9 cellular contexts compared by ENCODE assay signal in genomic region chr17:65531508-65532431, GRCh38. TPM values are rescaled to one million over a fixed set of nuclear protein-coding genes. Genes with fewer than 3 reads are reported as not detected.
DNase-seq lines count a peak whose midpoint lies in the region; ATAC-seq, FAIRE-seq and TF ChIP-seq lines count a peak whose summit lies in the region.
"Had no signal": no experiment of that assay in that cellular context is flagged by ENCODE, and none has a peak within 500 bp of the region (broad histone marks: within the 10 kb centered on the region; RNA-seq: fewer than 3 reads in every experiment).

No MANE protein-coding gene starts in this region.

- no peaks in the 10 kb centered on the region for H3K9me3 Mint-ChIP-seq in HFFc6
- no peaks in the 10 kb centered on the region for H3K9me3 Mint-ChIP-seq in astrocyte (ENCODE audit: unreplicated experiment)

- no peak for TF ChIP-seq POLR2A in suprapubic skin (IDR thresholded peaks at IDR 0.05)
- TF ChIP-seq POLR2A in GM18505 (IDR thresholded peaks at IDR 0.05; ENCODE audit: borderline replicate concordance, extremely low read depth, insufficient read depth, insufficient read length): no peak

- intact Hi-C loops in kidney (cut with DNase I): no loop called here

- no peak overlapping the region for H3K4me3 ChIP-seq in astrocyte (ENCODE audit: insufficient read depth, low read depth, low read length)
- H3K4me3 ChIP-seq in kidney (ENCODE audit: low read length in 2 of 2): peak overlapping the region in 1 of 2 donors; percentile 12
- no peak overlapping the region for H3K4me3 ChIP-seq in suprapubic skin
- H3K4me3 ChIP-seq in WERI-Rb-1 (ENCODE audit: low read depth, low read length): no peak overlapping the region

- H3K4me1 ChIP-seq in astrocyte (ENCODE audit: insufficient read depth, low read length) (peaks cover 12% of the 10 kb centered on the region), kidney (ENCODE audit: control insufficient read depth in 1 of 2, insufficient read depth in 1 of 2, low read depth in 1 of 2, low read length in 2 of 2) (peaks cover 18 to 20% of the 10 kb centered on the region in 2 donors), suprapubic skin (peaks cover 24% of the 10 kb centered on the region)

- H3K27ac ChIP-seq in astrocyte (ENCODE audit: low read depth, low read length): no peak overlapping the region
- peak overlapping the region; percentile 51 to 69 for H3K27ac ChIP-seq in kidney (ENCODE audit: low read depth in 2 of 2, low read length in 2 of 2)
- peak overlapping the region; percentile 34 for H3K27ac ChIP-seq in suprapubic skin
- no peak overlapping the region for H3K27ac ChIP-seq in WERI-Rb-1

- 25% methylated on average over 15 of the region's 15 CpGs for WGBS in suprapubic skin

- H3K4me2 ChIP-seq in astrocyte (ENCODE audit: low read length): peak overlapping the region; percentile 43

- H4K20me1 ChIP-seq in astrocyte (ENCODE audit: insufficient read depth, low read length): peaks cover 12% of the 10 kb centered on the region

- H3K27ac Mint-ChIP-seq in HFFc6 (no peak overlapping the region; the same call in 1 of the 2 replicates), astrocyte (ENCODE audit: unreplicated experiment) (peak overlapping the region; percentile 24)

- TF ChIP-seq CTCF in HFFc6 (IDR thresholded peaks at IDR 0.05): peak; percentile 54
- TF ChIP-seq CTCF in astrocyte (IDR thresholded peaks at IDR 0.05; ENCODE audit: insufficient read depth, low read depth, low read length): no peak
- no peak for TF ChIP-seq CTCF in kidney (IDR thresholded peaks at IDR 0.05; ENCODE audit: borderline replicate concordance, extremely low read depth, insufficient read depth)
- peak in 1 of 2 donors; percentile 11 for TF ChIP-seq CTCF in suprapubic skin (IDR thresholded peaks at IDR 0.05)
- TF ChIP-seq CTCF in WERI-Rb-1 (IDR thresholded peaks at IDR 0.05; ENCODE audit: low read depth, low read length): no peak

- DNase-seq in HFFc6 (no peak), astrocyte (ENCODE audit: low read depth) (peak; percentile 52), kidney (peak; percentile 88), suprapubic skin (ENCODE audit: low spot score in 2 of 2) (peak in 1 of 2 donors; percentile 78), WERI-Rb-1 (no peak), NCI-H1694 (lab: John Stamatoyannopoulos, UW) (no peak)
- DNase-seq: cortex of kidney had no signal

- H3K27me3 Mint-ChIP-seq in HFFc6 (ENCODE audit: insufficient read depth) (0 out of 2 replicates have a peak, but pooled peaks cover 2% of the 10 kb centered on the region), astrocyte (ENCODE audit: low read depth, unreplicated experiment) (no peaks in the 10 kb centered on the region)

- no peaks in the 10 kb centered on the region for H3K9me3 ChIP-seq in astrocyte (ENCODE audit: insufficient read depth, low read depth, low read length)
- no peaks in the 10 kb centered on the region for H3K9me3 ChIP-seq in kidney (ENCODE audit: control insufficient read depth in 1 of 2, low read length in 2 of 2)
- no peaks in the 10 kb centered on the region for H3K9me3 ChIP-seq in suprapubic skin
- H3K9me3 ChIP-seq in WERI-Rb-1 (ENCODE audit: severe bottlenecking): no peaks in the 10 kb centered on the region

- no peaks in the 10 kb centered on the region for H3K79me2 ChIP-seq in astrocyte (ENCODE audit: insufficient read depth, low read length)

- H3K4me1 Mint-ChIP-seq in HFFc6 (ENCODE audit: low read depth) (peaks cover 21% of the 10 kb centered on the region), astrocyte (ENCODE audit: low read depth, unreplicated experiment) (peaks cover 33% of the 10 kb centered on the region)

- H3K36me3 Mint-ChIP-seq in HFFc6 (ENCODE audit: low read depth) (no peaks in the 10 kb centered on the region), astrocyte (ENCODE audit: low read depth, unreplicated experiment) (peaks cover 37% of the 10 kb centered on the region)

- ATAC-seq in HG03469 (IDR thresholded peaks at IDR 0.05; ENCODE audit: unreplicated experiment) (no peak), GM18505 (IDR thresholded peaks at IDR 0.05; ENCODE audit: unreplicated experiment) (no peak)

- H3K36me3 ChIP-seq in astrocyte (ENCODE audit: insufficient read depth, low read length) (peaks cover 5% of the 10 kb centered on the region), kidney (ENCODE audit: control insufficient read depth in 1 of 2, insufficient read depth in 2 of 2, low read length in 2 of 2) (peaks cover 0 to 3% of the 10 kb centered on the region in 2 donors), suprapubic skin (peaks cover 78% of the 10 kb centered on the region), WERI-Rb-1 (peaks cover 79% of the 10 kb centered on the region)

- H3K27me3 ChIP-seq in astrocyte (ENCODE audit: insufficient read depth, low read length) (no peaks in the 10 kb centered on the region), suprapubic skin (no peaks in the 10 kb centered on the region), WERI-Rb-1 (ENCODE audit: insufficient read depth, low read depth, severe bottlenecking) (no peaks in the 10 kb centered on the region)

- H2AFZ ChIP-seq in astrocyte (ENCODE audit: low read depth, low read length): no peak overlapping the region

- no peak for TF ChIP-seq EP300 in suprapubic skin (IDR thresholded peaks at IDR 0.05)

- H3K9ac ChIP-seq in astrocyte (ENCODE audit: low read length) (no peak overlapping the region), kidney (ENCODE audit: low read length in 2 of 2) (no peak overlapping the region)

- no peak for FAIRE-seq in astrocyte (lab: Jason Lieb, UNC)
- FAIRE-seq in kidney (lab: Jason Lieb, UNC): no peak

- peak overlapping the region; percentile 35 for H3K4me3 Mint-ChIP-seq in HFFc6
- peak overlapping the region; percentile 8 for H3K4me3 Mint-ChIP-seq in astrocyte (ENCODE audit: unreplicated experiment)

RNA-seq across cellular contexts. Expression of gene AXIN2, which starts 29.7 kb away (rescaled TPM):
- total RNA-seq in HFFc6 (2021; fragmentation: NEBNext Ultra II Directional; extraction: Animal tissue kit (Norgen Biotek cat#: 25700)): under 1 TPM; 0.17 to 0.57 (median 0.39) TPM
- total RNA-seq in astrocyte (8.0 and 8.9 TPM in 2 replicates), kidney (14.0 TPM), suprapubic skin (10 to 100 TPM in 3 of 4 donors, 1 to 10 TPM in 1; 9.8 to 36.9 (median 19.8) TPM)
- polyA plus RNA-seq in kidney (ENCODE audit: insufficient read depth, low read depth, low replicate concordance): 1.2 TPM

Comparison
In these comparisons a context has a peak if more than half of its experiments do, and no peak if none do; other contexts are left out.
1. DNase-seq: peak in astrocyte (single experiment) and kidney (single experiment); none in HFFc6 (single experiment), WERI-Rb-1 (single experiment) and NCI-H1694 (single experiment).
2. H3K27ac ChIP-seq: peak in kidney (2 of 2) and suprapubic skin (single experiment); none in astrocyte (single experiment) and WERI-Rb-1 (single experiment).